Comparison of ENCODE assay signal across 12 cellular contexts in genomic region chr4:188127157-188127874, GRCh38. TPM values are rescaled to one million over a fixed set of nuclear protein-coding genes. Genes with fewer than 3 reads are reported as not detected.
DNase-seq lines count a peak whose midpoint lies in the region; ATAC-seq, FAIRE-seq and TF ChIP-seq lines count a peak whose summit lies in the region.
"Had no signal": no experiment of that assay in that cellular context is flagged by ENCODE, and none has a peak within 500 bp of the region (broad histone marks: within the 10 kb centered on the region; RNA-seq: fewer than 3 reads in every experiment).

No MANE protein-coding gene starts in this region.

- H3K79me2 ChIP-seq in astrocyte (ENCODE audit: insufficient read depth, low read length), result no peaks in the 10 kb centered on the region

- peaks cover 3% of the 10 kb centered on the region for H3K36me3 Mint-ChIP-seq in astrocyte (ENCODE audit: low read depth, unreplicated experiment)

- FAIRE-seq in astrocyte (lab: Jason Lieb, UNC), result peak; percentile 89

- peak; percentile 30 for DNase-seq in AG04450 (ENCODE audit: low read depth, low spot score)
- DNase-seq in astrocyte (ENCODE audit: low read depth), result peak; percentile 49
- DNase-seq in kidney tubule cell (ENCODE audit: low spot score), result peak; percentile 93
- no peak for DNase-seq in OCI-M2 (lab: John Stamatoyannopoulos, UW; ENCODE audit: unreplicated experiment)
- DNase-seq in NCI-H2227 treated with DMSO at 0.1 percent for 48 hours (lab: John Stamatoyannopoulos, UW), result no peak
- no peak for DNase-seq in NCI-H146 (lab: John Stamatoyannopoulos, UW)
- no peak for DNase-seq in stimulated activated CD4-positive, alpha-beta T cell treated with anti-CD3 and anti-CD28 coated beads, Interleukin-2, amount 100 ng/mL, for 48 hours
- DNase-seq: activated CD8-positive, alpha-beta memory T cell treated with anti-CD3 and anti-CD28 coated beads for 24 hours had no signal

- peak; percentile 59 for ATAC-seq in HG02798 (IDR thresholded peaks at IDR 0.05; ENCODE audit: poor library complexity, unreplicated experiment)

- peak overlapping the region; percentile 52 for H3K4me2 ChIP-seq in astrocyte (ENCODE audit: low read length)
- H3K4me2 ChIP-seq: KMS-11 had no signal

- POLR2A ChIA-PET in AG04450 (lab: Yijun Ruan, JAX), result no interaction called here

- peak overlapping the region; percentile 67 for H3K27ac Mint-ChIP-seq in astrocyte (ENCODE audit: unreplicated experiment)

- CTCF ChIA-PET in AG04450 (lab: Charles Lee), result no interaction called here

- peak overlapping the region; percentile 35 for H2AFZ ChIP-seq in astrocyte (ENCODE audit: low read depth, low read length)

- peak overlapping the region; percentile 44 for H3K9ac ChIP-seq in astrocyte (ENCODE audit: low read length)
- H3K9ac ChIP-seq: KMS-11 had no signal

- H3K4me3 ChIP-seq in AG04450 (ENCODE audit: low read depth, low read length) (no peak overlapping the region), astrocyte (ENCODE audit: insufficient read depth, low read depth, low read length) (no peak overlapping the region)
- H3K4me3 ChIP-seq: cardiac muscle cell had no signal

- H4K20me1 ChIP-seq in astrocyte (ENCODE audit: insufficient read depth, low read length), result no peaks in the 10 kb centered on the region

- H3K4me3 Mint-ChIP-seq in astrocyte (ENCODE audit: unreplicated experiment), result no peak overlapping the region
- H3K4me3 Mint-ChIP-seq: neural crest cell had no signal

- H3K4me1 ChIP-seq in astrocyte (ENCODE audit: insufficient read depth, low read length), result peaks cover 7% of the 10 kb centered on the region

- TF ChIP-seq CTCF in AG04450 (IDR thresholded peaks at IDR 0.05; ENCODE audit: low read depth, low read length) (no peak), astrocyte (IDR thresholded peaks at IDR 0.05; ENCODE audit: insufficient read depth, low read depth, low read length) (no peak)

- H3K27me3 ChIP-seq in AG04450 (ENCODE audit: control insufficient read depth, insufficient read depth, low read length), result no peaks in the 10 kb centered on the region
- H3K27me3 ChIP-seq in astrocyte (ENCODE audit: insufficient read depth, low read length), result no peaks in the 10 kb centered on the region
- H3K27me3 ChIP-seq: cardiac muscle cell had no signal

- no peaks in the 10 kb centered on the region for H3K9me3 Mint-ChIP-seq in astrocyte (ENCODE audit: unreplicated experiment)
- H3K9me3 Mint-ChIP-seq: neural crest cell had no signal

- no peaks in the 10 kb centered on the region for H3K27me3 Mint-ChIP-seq in astrocyte (ENCODE audit: low read depth, unreplicated experiment)

- H3K36me3 ChIP-seq in astrocyte (ENCODE audit: insufficient read depth, low read length), result no peaks in the 10 kb centered on the region
- H3K36me3 ChIP-seq: cardiac muscle cell had no signal

- H3K9me3 ChIP-seq in AG04450 (ENCODE audit: control insufficient read depth, insufficient read depth, low read length) (peaks cover 5% of the 10 kb centered on the region), astrocyte (ENCODE audit: insufficient read depth, low read depth, low read length) (no peaks in the 10 kb centered on the region)

- peak overlapping the region; percentile 47 for H3K27ac ChIP-seq in AG04450 (ENCODE audit: low read depth, low read length)
- peak overlapping the region; percentile 61 for H3K27ac ChIP-seq in astrocyte (ENCODE audit: low read depth, low read length)
- H3K27ac ChIP-seq: cardiac muscle cell, KMS-11 had no signal

- H3K4me1 Mint-ChIP-seq in astrocyte (ENCODE audit: low read depth, unreplicated experiment), result peaks cover 7% of the 10 kb centered on the region

RNA-seq across cellular contexts. Expression of gene TRIML1, which starts 11.9 kb away (rescaled TPM):
- not detected in 2 replicates for polyA plus RNA-seq in AG04450 (2011; rRNA removed)
- polyA minus RNA-seq in AG04450 (2011; rRNA and poly(A)+ RNA removed), result not detected in 2 replicates
- not detected in 2 replicates for total RNA-seq in astrocyte
- total RNA-seq: cardiac muscle cell, neural crest cell had no signal
- polyA plus RNA-seq: cardiac muscle cell had no signal

RNA-seq across cellular contexts. Expression of gene TRIML2, which starts 17.9 kb away (rescaled TPM):
- polyA plus RNA-seq in AG04450 (2011; rRNA removed), result 0.06 and 0.07 TPM in 2 replicates
- polyA minus RNA-seq in AG04450 (2011; rRNA and poly(A)+ RNA removed), result not detected in 2 replicates
- 55.7 and 63.3 TPM in 2 replicates for total RNA-seq in astrocyte
- total RNA-seq: cardiac muscle cell, neural crest cell had no signal
- polyA plus RNA-seq: cardiac muscle cell had no signal

Comparison
In these comparisons a context has a peak if more than half of its experiments do, and no peak if none do; other contexts are left out.
1. DNase-seq: peak in AG04450 (single experiment), astrocyte (single experiment) and kidney tubule cell (single experiment); none in OCI-M2 (single experiment), NCI-H2227 treated with DMSO at 0.1 percent for 48 hours (single experiment), NCI-H146 (single experiment) and stimulated activated CD4-positive, alpha-beta T cell treated with anti-CD3 and anti-CD28 coated beads, Interleukin-2, amount 100 ng/mL, for 48 hours (0 of 2).